10 cellular contexts compared by ENCODE assay signal in genomic region chr16:68416057-68417046, GRCh38. TPM values are rescaled to one million over a fixed set of nuclear protein-coding genes. Genes with fewer than 3 reads are reported as not detected.
DNase-seq lines count a peak whose midpoint lies in the region; ATAC-seq and TF ChIP-seq lines count a peak whose summit lies in the region.
"Had no signal": no experiment of that assay in that cellular context is flagged by ENCODE, and none has a peak within 500 bp of the region (broad histone marks: within the 10 kb centered on the region; RNA-seq: fewer than 3 reads in every experiment).

No MANE protein-coding gene starts in this region.

- WGBS in endodermal cell (ENCODE audit: insufficient coverage in 1 of 2, insufficient read length in 1 of 2), 2 experiments: 87 to 89% methylated on average over 10 to 15 of the region's 15 CpGs

- H3K9me3 ChIP-seq in endodermal cell (ENCODE audit: control insufficient read depth, low read length) (no peaks in the 10 kb centered on the region), vagina (no peaks in the 10 kb centered on the region)

- intact Hi-C loops in activated CD4-positive, alpha-beta T cell treated with anti-CD3 and anti-CD28 coated beads, Interleukin-2, amount 10 ng/mL, durations not matched to agents 24 days and 14 days (cut with micrococcal nuclease): loop anchor here (10.0 kb wide), 1 partner anchor 52 kb away; no protein-coding TSS in a partner anchor
- intact Hi-C loops in vagina (cut with DNase I): no loop called here

- H3K27ac ChIP-seq in endodermal cell (ENCODE audit: low read depth, low read length): no peak overlapping the region
- no peak overlapping the region for H3K27ac ChIP-seq in vagina
- H3K27ac ChIP-seq: RWPE1 had no signal

- H3K9me3 Mint-ChIP-seq in activated CD4-positive, alpha-beta T cell treated with anti-CD3 and anti-CD28 coated beads, Interleukin-2, amount 10 ng/mL, durations not matched to agents 24 days and 14 days: no peaks in the 10 kb centered on the region
- no peaks in the 10 kb centered on the region for H3K9me3 Mint-ChIP-seq in endodermal cell
- H3K9me3 Mint-ChIP-seq in stimulated activated memory B cell treated with anti-CD40 and anti-IgM and Interleukin-4, amounts not matched to agents 10 μg/mL and 1 μg/mL and 100 μg/mL, for 72 hours: no peaks in the 10 kb centered on the region

- H3K4me1 Mint-ChIP-seq in activated CD4-positive, alpha-beta T cell treated with anti-CD3 and anti-CD28 coated beads, Interleukin-2, amount 10 ng/mL, durations not matched to agents 24 days and 14 days: peaks cover 37% of the 10 kb centered on the region
- peaks cover 17% of the 10 kb centered on the region for H3K4me1 Mint-ChIP-seq in endodermal cell
- H3K4me1 Mint-ChIP-seq in stimulated activated memory B cell treated with anti-CD40 and anti-IgM and Interleukin-4, amounts not matched to agents 10 μg/mL and 1 μg/mL and 100 μg/mL, for 72 hours: peaks cover 31% of the 10 kb centered on the region

- TF ChIP-seq POLR2A in vagina (IDR thresholded peaks at IDR 0.05) (no peak), erythroblast (IDR thresholded peaks at IDR 0.05; ENCODE audit: low read length) (no peak)

- H3K27me3 ChIP-seq in endodermal cell (ENCODE audit: control insufficient read depth, insufficient read depth, low read length, poor library complexity, severe bottlenecking) (no peaks in the 10 kb centered on the region), vagina (no peaks in the 10 kb centered on the region)

- H3K27me3 Mint-ChIP-seq in activated CD4-positive, alpha-beta T cell treated with anti-CD3 and anti-CD28 coated beads, Interleukin-2, amount 10 ng/mL, durations not matched to agents 24 days and 14 days: peaks cover 2% of the 10 kb centered on the region
- peaks cover 9% of the 10 kb centered on the region for H3K27me3 Mint-ChIP-seq in endodermal cell (ENCODE audit: insufficient read depth)
- no peaks in the 10 kb centered on the region for H3K27me3 Mint-ChIP-seq in stimulated activated memory B cell treated with anti-CD40 and anti-IgM and Interleukin-4, amounts not matched to agents 10 μg/mL and 1 μg/mL and 100 μg/mL, for 72 hours

- H3K4me1 ChIP-seq in endodermal cell (ENCODE audit: control insufficient read depth, insufficient read depth, low read length) (no peaks in the 10 kb centered on the region), vagina (peaks cover 9% of the 10 kb centered on the region)

- no peak for TF ChIP-seq CTCF in endodermal cell (conservative IDR thresholded peaks at IDR 0.05)
- no peak for TF ChIP-seq CTCF in vagina (IDR thresholded peaks at IDR 0.05)

- ATAC-seq in stimulated activated memory B cell treated with anti-CD40 and anti-IgM and Interleukin-4, amounts not matched to agents 10 μg/mL and 1 μg/mL and 100 μg/mL, for 72 hours: no peak

- H3K36me3 ChIP-seq in endodermal cell (ENCODE audit: control insufficient read depth, insufficient read depth, low read length) (no peaks in the 10 kb centered on the region), vagina (no peaks in the 10 kb centered on the region)

- peak overlapping the region; percentile 28 for H3K27ac Mint-ChIP-seq in activated CD4-positive, alpha-beta T cell treated with anti-CD3 and anti-CD28 coated beads, Interleukin-2, amount 10 ng/mL, durations not matched to agents 24 days and 14 days
- H3K27ac Mint-ChIP-seq in endodermal cell: peak overlapping the region; percentile 37
- H3K27ac Mint-ChIP-seq in stimulated activated memory B cell treated with anti-CD40 and anti-IgM and Interleukin-4, amounts not matched to agents 10 μg/mL and 1 μg/mL and 100 μg/mL, for 72 hours: peak overlapping the region; percentile 64

- no peak overlapping the region for H3K4me3 Mint-ChIP-seq in activated CD4-positive, alpha-beta T cell treated with anti-CD3 and anti-CD28 coated beads, Interleukin-2, amount 10 ng/mL, durations not matched to agents 24 days and 14 days
- H3K4me3 Mint-ChIP-seq in endodermal cell: no peak overlapping the region
- no peak overlapping the region for H3K4me3 Mint-ChIP-seq in stimulated activated memory B cell treated with anti-CD40 and anti-IgM and Interleukin-4, amounts not matched to agents 10 μg/mL and 1 μg/mL and 100 μg/mL, for 72 hours

- no peaks in the 10 kb centered on the region for H3K36me3 Mint-ChIP-seq in activated CD4-positive, alpha-beta T cell treated with anti-CD3 and anti-CD28 coated beads, Interleukin-2, amount 10 ng/mL, durations not matched to agents 24 days and 14 days (ENCODE audit: low read depth)
- no peaks in the 10 kb centered on the region for H3K36me3 Mint-ChIP-seq in endodermal cell (ENCODE audit: low read depth)
- no peaks in the 10 kb centered on the region for H3K36me3 Mint-ChIP-seq in stimulated activated memory B cell treated with anti-CD40 and anti-IgM and Interleukin-4, amounts not matched to agents 10 μg/mL and 1 μg/mL and 100 μg/mL, for 72 hours

- H3K4me3 ChIP-seq in endodermal cell (ENCODE audit: low read length): no peak overlapping the region
- H3K4me3 ChIP-seq in vagina: no peak overlapping the region

- DNase-seq in activated CD4-positive, alpha-beta T cell treated with anti-CD3 and anti-CD28 coated beads, Interleukin-2, amount 10 ng/mL, durations not matched to agents 24 days and 14 days: no peak
- no peak for DNase-seq in activated CD4-positive, alpha-beta T cell treated with anti-CD3 and anti-CD28 coated beads for 4 hours
- DNase-seq in NCI-H345 (lab: John Stamatoyannopoulos, UW) (peak; percentile 80), endodermal cell (no peak), vagina (ENCODE audit: extremely low spot score in 2 of 2) (no peak), SW 1271 (lab: John Stamatoyannopoulos, UW) (no peak), erythroblast (lab: John Stamatoyannopoulos, UW) (no peak)
- DNase-seq: HCEC 1CT had no signal

- no peak overlapping the region for H3K9ac ChIP-seq in endodermal cell (ENCODE audit: extremely low read depth, low read length, poor library complexity, severe bottlenecking)

RNA-seq across cellular contexts. Expression of gene SMPD3, which starts 32.0 kb away (rescaled TPM):
- 0.09 and 0.40 TPM in 2 replicates for total RNA-seq in activated CD4-positive, alpha-beta T cell treated with anti-CD3 and anti-CD28 coated beads, Interleukin-2, amount 10 ng/mL, durations not matched to agents 24 days and 14 days
- total RNA-seq in endodermal cell (under 1 TPM in 1 of 2 donors, not detected in 1; 0.07 TPM), vagina (3.4 TPM)
- polyA plus RNA-seq in endodermal cell (2013, experiment 1 of 2): 9.4 TPM
- polyA plus RNA-seq in endodermal cell (2013, experiment 2 of 2): 7.4 TPM
